In genomic region chr6:70955441-70956190, GRCh38 we compare ENCODE assay signal across 8 cellular contexts. TPM values are rescaled to one million over a fixed set of nuclear protein-coding genes. Genes with fewer than 3 reads are reported as not detected.
DNase-seq lines count a peak whose midpoint lies in the region; ATAC-seq and TF ChIP-seq lines count a peak whose summit lies in the region.

No MANE protein-coding gene starts in this region.

- TF ChIP-seq POLR2A in NB4 (IDR thresholded peaks at IDR 0.05; ENCODE audit: extremely low read depth, insufficient read length) (no peak), upper lobe of left lung (IDR thresholded peaks at IDR 0.05) (no peak)

- H3K4me1 Mint-ChIP-seq in progenitor cell of endocrine pancreas (ENCODE audit: low read depth) = peaks cover 7% of the 10 kb centered on the region

- H3K27me3 ChIP-seq in adipocyte (replicated peaks; ENCODE audit: control insufficient read depth, insufficient read depth, low read length) (peaks cover 60% of the 10 kb centered on the region), upper lobe of left lung (peaks cover 0 to 29% (median 13%) of the 10 kb centered on the region in 4 donors)

- TF ChIP-seq EP300 in upper lobe of left lung (IDR thresholded peaks at IDR 0.05) = no peak

- intact Hi-C loops in left ventricle myocardium superior (cut with micrococcal nuclease) = no loop called here

- 3 to 8% methylated on average over 16 to 22 of the region's 65 CpGs for WGBS in upper lobe of left lung, 2 donors

- peak overlapping the region; percentile 56 for H3K27ac Mint-ChIP-seq in progenitor cell of endocrine pancreas

- H3K9me3 Mint-ChIP-seq in progenitor cell of endocrine pancreas (ENCODE audit: low read depth) = no peaks in the 10 kb centered on the region

- no peak overlapping the region for H3K9ac ChIP-seq in adipocyte (ENCODE audit: low read length)

- H3K4me3 Mint-ChIP-seq in progenitor cell of endocrine pancreas (ENCODE audit: low read depth) = peak overlapping the region; percentile 80

- H3K4me3 ChIP-seq in NB4 (ENCODE audit: low read depth, low read length) (no peak overlapping the region), adipocyte (ENCODE audit: low read length) (peak overlapping the region; percentile 77), upper lobe of left lung (peak overlapping the region; percentile 39 to 59 (median 51))

- H3K4me1 ChIP-seq in adipocyte (ENCODE audit: control insufficient read depth, insufficient read depth, low read length) = peaks cover 9% of the 10 kb centered on the region
- H3K4me1 ChIP-seq in upper lobe of left lung = peaks cover 19 to 29% (median 23%) of the 10 kb centered on the region in 4 donors

- DNase-seq in GM10266 (ENCODE audit: extremely low spot score) = peak; percentile 85
- DNase-seq in NB4 (ENCODE audit: low read depth) = peak; percentile 73
- peak; percentile 35 to 59 for DNase-seq in SW 1271 (lab: John Stamatoyannopoulos, UW)
- peak; percentile 90 for DNase-seq in adipocyte (ENCODE audit: low read depth)
- DNase-seq in left ventricle myocardium superior = peak; percentile 92
- peak; percentile 97 for DNase-seq in progenitor cell of endocrine pancreas (ENCODE audit: low spot score, unreplicated experiment)
- DNase-seq in upper lobe of left lung = peak; percentile 86 to 96

- no peaks in the 10 kb centered on the region for H3K9me3 ChIP-seq in adipocyte (ENCODE audit: control insufficient read depth, low read length)
- H3K9me3 ChIP-seq in upper lobe of left lung = no peaks in the 10 kb centered on the region

- TF ChIP-seq CTCF in GM10266 (IDR thresholded peaks at IDR 0.05; ENCODE audit: control insufficient read depth, insufficient read depth, low read depth, missing control alignments) = peak; percentile 96
- TF ChIP-seq CTCF in NB4 (IDR thresholded peaks at IDR 0.05; ENCODE audit: low read depth, low read length) = peak; percentile 63
- peak; percentile 98 for TF ChIP-seq CTCF in progenitor cell of endocrine pancreas (IDR thresholded peaks at IDR 0.05; ENCODE audit: unreplicated experiment)
- TF ChIP-seq CTCF in upper lobe of left lung (IDR thresholded peaks at IDR 0.05) = peak; percentile 83 to 96 (median 91)

- no peak overlapping the region for H3K27ac ChIP-seq in upper lobe of left lung

- peak; percentile 96 for ATAC-seq in HG02571 (IDR thresholded peaks at IDR 0.05; ENCODE audit: unreplicated experiment)
- ATAC-seq in left ventricle myocardium superior = peak; percentile 98
- peak; percentile 92 to 95 for ATAC-seq in upper lobe of left lung (ENCODE audit: low FRiP score in 2 of 2)

- no peaks in the 10 kb centered on the region for H3K36me3 Mint-ChIP-seq in progenitor cell of endocrine pancreas (ENCODE audit: insufficient read depth)

- H3K36me3 ChIP-seq in adipocyte (ENCODE audit: control insufficient read depth, insufficient read depth, low read length, severe bottlenecking) = no peaks in the 10 kb centered on the region
- H3K36me3 ChIP-seq in upper lobe of left lung = no peaks in the 10 kb centered on the region

- peaks cover 77% of the 10 kb centered on the region for H3K27me3 Mint-ChIP-seq in progenitor cell of endocrine pancreas

RNA-seq across cellular contexts. Expression of gene B3GAT2, which starts 1.2 kb away (rescaled TPM):
- total RNA-seq in left ventricle myocardium superior = 0.07 TPM
- 1.1 and 1.8 TPM in 2 replicates for total RNA-seq in progenitor cell of endocrine pancreas
- total RNA-seq in upper lobe of left lung = under 1 TPM in 1 of 6 donors, not detected in 5; 0.06 TPM

Comparison
In these comparisons a context has a peak if more than half of its experiments do, and no peak if none do; other contexts are left out.
1. DNase-seq: peak in every context shown above with its lines; median percentile 97 in progenitor cell of endocrine pancreas; 92 in left ventricle myocardium superior; 91 in upper lobe of left lung; 90 in adipocyte; 85 in GM10266; 73 in NB4; 47 in SW 1271.